ENCODE assay signal across 9 cellular contexts in the genomic region with DNA sequence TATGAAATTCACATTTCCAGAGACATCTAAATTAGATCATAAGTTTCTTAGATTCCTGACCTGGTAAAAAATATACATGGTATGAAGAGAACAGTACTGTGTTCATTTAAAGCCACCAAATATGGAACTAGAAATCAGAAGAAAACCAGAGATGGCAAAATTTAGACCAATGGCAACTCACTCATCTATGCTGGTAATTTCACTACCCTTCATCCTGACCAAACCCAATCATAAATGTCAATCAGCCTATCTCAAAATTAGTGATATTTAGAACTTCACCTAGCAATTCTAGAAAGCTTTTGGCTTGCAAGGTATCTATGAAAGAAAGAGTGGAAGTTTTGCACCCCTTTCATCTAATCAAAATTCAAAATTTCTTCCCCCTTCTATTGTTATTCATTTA.
A peak's percentile ranks its signal among the peaks of the same experiment; 100 is the strongest.
DNase-seq lines count a peak whose midpoint lies in the region; ATAC-seq and TF ChIP-seq lines count a peak whose summit lies in the region.
"Had no signal": no experiment of that assay in that cellular context is flagged by ENCODE, and none has a peak within 500 bp of the region (broad histone marks: within the 10 kb centered on the region; RNA-seq: fewer than 3 reads in every experiment).

No MANE protein-coding gene starts in this region.

- H3K27me3 ChIP-seq in OCI-LY3 (ENCODE audit: low read depth, low read length) (no peaks in the 10 kb centered on the region), neutrophil (no peaks in the 10 kb centered on the region)

- H3K27ac ChIP-seq in OCI-LY3 (ENCODE audit: low read length) (peak overlapping the region; percentile 94), neutrophil (peak overlapping the region; percentile 69)

- H3K4me1 Mint-ChIP-seq in nephron progenitor cell: no peaks in the 10 kb centered on the region

- H3K4me2 ChIP-seq in OCI-LY3 (ENCODE audit: low read length): peak overlapping the region; percentile 74

- H3K79me2 ChIP-seq in OCI-LY3 (ENCODE audit: low read length): peaks cover 32% of the 10 kb centered on the region

- no peak overlapping the region for H3K4me3 Mint-ChIP-seq in nephron progenitor cell

- peak overlapping the region; percentile 69 for H3K9ac ChIP-seq in OCI-LY3 (ENCODE audit: low read length)

- DNase-seq in DMS 273 treated with DMSO at 0.1 percent for 48 hours (lab: John Stamatoyannopoulos, UW) (no peak), nephron progenitor cell (no peak), iPS-NIHi11 (ENCODE audit: low spot score) (no peak)
- DNase-seq: cortex of kidney had no signal

- TF ChIP-seq CTCF in OCI-LY3 (IDR thresholded peaks at IDR 0.05; ENCODE audit: low read depth, low read length): no peak
- no peak for TF ChIP-seq CTCF in neutrophil (IDR thresholded peaks at IDR 0.05)
- no peak for TF ChIP-seq CTCF in nephron progenitor cell (IDR thresholded peaks at IDR 0.05)

- ATAC-seq in GM19035 (IDR thresholded peaks at IDR 0.05; ENCODE audit: unreplicated experiment) (peak; percentile 43), HG02610 (IDR thresholded peaks at IDR 0.05; ENCODE audit: unreplicated experiment) (peak; percentile 27), HG03469 (IDR thresholded peaks at IDR 0.05; ENCODE audit: unreplicated experiment) (no peak)

- H3K27ac Mint-ChIP-seq in nephron progenitor cell: no peak overlapping the region

- no peaks in the 10 kb centered on the region for H3K36me3 Mint-ChIP-seq in nephron progenitor cell (ENCODE audit: low read depth)

- H3K27me3 Mint-ChIP-seq in nephron progenitor cell (ENCODE audit: low read depth, poor library complexity): no peaks in the 10 kb centered on the region

- H3K4me1 ChIP-seq in OCI-LY3 (ENCODE audit: low read length): peaks cover 96% of the 10 kb centered on the region
- peaks cover 52 to 68% of the 10 kb centered on the region in 2 experiments for H3K4me1 ChIP-seq in neutrophil (ENCODE audit: control insufficient read depth in 1 of 2, insufficient read depth in 1 of 2, low read depth in 1 of 2, low read length in 1 of 2)

- H4K20me1 ChIP-seq in OCI-LY3 (ENCODE audit: insufficient read depth, low read length): no peaks in the 10 kb centered on the region

- H2AFZ ChIP-seq in OCI-LY3 (ENCODE audit: low read depth, low read length): no peak overlapping the region

- no peaks in the 10 kb centered on the region for H3K9me3 ChIP-seq in OCI-LY3 (ENCODE audit: insufficient read depth, low read length)
- H3K9me3 ChIP-seq in neutrophil: no peaks in the 10 kb centered on the region

- H3K9me3 Mint-ChIP-seq in nephron progenitor cell: no peaks in the 10 kb centered on the region

- H3K36me3 ChIP-seq in OCI-LY3 (replicated peaks; ENCODE audit: low read depth, low read length): peaks cover 44% of the 10 kb centered on the region
- peaks cover 8% of the 10 kb centered on the region for H3K36me3 ChIP-seq in neutrophil

- H3K4me3 ChIP-seq in OCI-LY3 (ENCODE audit: low read length) (peak overlapping the region; percentile 20), neutrophil (ENCODE audit: low read depth in 1 of 2, low read length in 1 of 2) (peak overlapping the region; percentile 18 to 31)
